ENCODE assay signal across 24 cellular contexts in genomic region chr2:128617661-128618060, GRCh38.
"Had no signal": no experiment of that assay in that cellular context is flagged by ENCODE, and none has a peak within 500 bp of the region (broad histone marks: within the 10 kb centered on the region; RNA-seq: fewer than 3 reads in every experiment).

No MANE protein-coding gene starts in this region.

- DNase-seq: activated B cell treated with CpG ODN at 0.5 μM for 24 hours; activated CD4-positive, alpha-beta memory T cell treated with anti-CD3 and anti-CD28 coated beads for 36 hours; activated CD4-positive, alpha-beta T cell treated with anti-CD3 and anti-CD28 coated beads, Interleukin-2, amount 10 ng/mL, durations not matched to agents 7 days and 5 days; activated CD8-positive, alpha-beta memory T cell treated with anti-CD3 and anti-CD28 coated beads for 24 hours; activated effector memory CD4-positive, alpha-beta T cell treated with anti-CD3 and anti-CD28 coated beads, Interleukin-2, amount 50 U/mL, for 16 hours; activated naive CD4-positive, alpha-beta T cell treated with Interleukin-2 at 50 U/mL for 16 hours; activated T-cell treated with anti-CD3 and anti-CD28 coated beads, Interleukin-2, amount 50 U/mL, for 4 hours; amygdala; brain microvascular endothelial cell; Karpas-422; NCI-H1105 treated with DMSO at 0.1 percent for 48 hours; NCI-H146; NCI-H187 treated with DMSO at 0.1 percent for 48 hours; NCI-H2081 treated with DMSO at 0.1 percent for 48 hours; NCI-H446; NCI-H524; PC-3; SIG-M5; T-cell; T-helper 2 cell; T1000 had no signal

- H3K4me3 Mint-ChIP-seq: activated B cell treated with CpG ODN at 0.5 μM for 24 hours; activated CD4-positive, alpha-beta memory T cell treated with anti-CD3 and anti-CD28 coated beads for 36 hours; activated CD4-positive, alpha-beta T cell treated with anti-CD3 and anti-CD28 coated beads, Interleukin-2, amount 10 ng/mL, durations not matched to agents 7 days and 5 days; activated naive CD8-positive, alpha-beta T cell; activated T-cell treated with anti-CD3 and anti-CD28 coated beads, Interleukin-2, amount 50 U/mL, for 4 hours; T-cell had no signal

- H3K4me1 Mint-ChIP-seq: activated B cell treated with CpG ODN at 0.5 μM for 24 hours; activated CD4-positive, alpha-beta T cell treated with anti-CD3 and anti-CD28 coated beads, Interleukin-2, amount 10 ng/mL, durations not matched to agents 7 days and 5 days; T-cell had no signal

- H3K27ac ChIP-seq: brain microvascular endothelial cell, cardiac muscle cell had no signal

- H3K27me3 Mint-ChIP-seq: activated B cell treated with CpG ODN at 0.5 μM for 24 hours; activated CD4-positive, alpha-beta memory T cell treated with anti-CD3 and anti-CD28 coated beads for 36 hours; activated CD4-positive, alpha-beta T cell treated with anti-CD3 and anti-CD28 coated beads, Interleukin-2, amount 10 ng/mL, durations not matched to agents 7 days and 5 days; activated naive CD8-positive, alpha-beta T cell had no signal

- H3K9me3 Mint-ChIP-seq: activated B cell treated with CpG ODN at 0.5 μM for 24 hours; activated CD4-positive, alpha-beta memory T cell treated with anti-CD3 and anti-CD28 coated beads for 36 hours; activated T-cell treated with anti-CD3 and anti-CD28 coated beads, Interleukin-2, amount 50 U/mL, for 4 hours; T-cell had no signal

- H3K27me3 ChIP-seq: brain microvascular endothelial cell had no signal

- H3K36me3 Mint-ChIP-seq: activated CD4-positive, alpha-beta memory T cell treated with anti-CD3 and anti-CD28 coated beads for 36 hours; activated naive CD8-positive, alpha-beta T cell; T-cell had no signal

- H3K36me3 ChIP-seq: brain microvascular endothelial cell, cardiac muscle cell had no signal

- H3K27ac Mint-ChIP-seq: activated B cell treated with CpG ODN at 0.5 μM for 24 hours; activated CD4-positive, alpha-beta memory T cell treated with anti-CD3 and anti-CD28 coated beads for 36 hours; activated CD4-positive, alpha-beta T cell treated with anti-CD3 and anti-CD28 coated beads, Interleukin-2, amount 10 ng/mL, durations not matched to agents 7 days and 5 days; activated naive CD8-positive, alpha-beta T cell; T-cell had no signal

- H3K4me3 ChIP-seq: cardiac muscle cell, K562 had no signal
